Comparison of ENCODE assay signal across 8 cellular contexts in genomic region chr1:25550155-25550506, GRCh38. TPM values are rescaled to one million over a fixed set of nuclear protein-coding genes. Genes with fewer than 3 reads are reported as not detected.
DNase-seq lines count a peak whose midpoint lies in the region; ATAC-seq, FAIRE-seq and TF ChIP-seq lines count a peak whose summit lies in the region.

No MANE protein-coding gene starts in this region.

- BruUV-seq in PC-9 (replicated peaks; lab: Mats Ljungman, UMichigan): no TSS peak

- no peak for TF ChIP-seq POLR2A in H1 (IDR thresholded peaks at IDR 0.05; ENCODE audit: control extremely low read depth in 1 of 2, low read depth in 2 of 2, low read length in 2 of 2)

- peak overlapping the region; percentile 52; the same call in 1 of the 2 replicates for H2BK5ac ChIP-seq in H1 (ENCODE audit: low read depth, low read length)

- FAIRE-seq in H1 (lab: Jason Lieb, UNC): no peak

- no peak overlapping the region for H2BK12ac ChIP-seq in H1 (ENCODE audit: low read depth, low read length)

- H3K14ac ChIP-seq in H1 (ENCODE audit: insufficient read length): no peak overlapping the region

- no peak overlapping the region for H3K9ac ChIP-seq in GM23248
- H3K9ac ChIP-seq in H1 (replicated peaks in 1 of 4; ENCODE audit: extremely low read depth in 1 of 4, low read depth in 3 of 4, low read length in 3 of 4): no peak overlapping the region

- intact Hi-C loops in PC-9 (cut with micrococcal nuclease; ENCODE audit: unreplicated experiment): no loop called here

- H2BK15ac ChIP-seq in H1 (ENCODE audit: low read length): no peak overlapping the region

- H2AFZ ChIP-seq in GM23248 (no peak overlapping the region), PC-9 (no peak overlapping the region), H1 (ENCODE audit: low read length) (no peak overlapping the region)

- H2BK20ac ChIP-seq in H1 (ENCODE audit: low read length): no peak overlapping the region

- POLR2A ChIA-PET in PC-9 (lab: Charles Lee; ENCODE audit: unreplicated experiment) (interaction anchor here (0.7 kb wide), 1 partner anchor 310 kb away, joined by 3 read pairs; no protein-coding TSS in a partner anchor), H1 (lab: Charles Lee; ENCODE audit: partially characterized antibody) (no interaction called here)

- H3K18ac ChIP-seq in H1 (ENCODE audit: extremely low read depth, low read length): no peak overlapping the region

- H3K56ac ChIP-seq in H1 (replicated peaks; ENCODE audit: insufficient read length, low read depth, low read length): no peak overlapping the region

- H3K4me1 ChIP-seq in GM23248 (ENCODE audit: insufficient read depth): peaks cover 15% of the 10 kb centered on the region
- peaks cover 35% of the 10 kb centered on the region for H3K4me1 ChIP-seq in PC-9 (replicated peaks; ENCODE audit: insufficient read depth)
- no peaks in the 10 kb centered on the region; a peak in 1 of 7 replicates for H3K4me1 ChIP-seq in H1 (replicated peaks in 1 of 4; ENCODE audit: control insufficient read depth in 3 of 4, insufficient read depth in 4 of 4, low read length in 3 of 4)

- H2AK5ac ChIP-seq in H1 (ENCODE audit: low read depth, low read length): no peak overlapping the region

- WGBS in GM23248 (ENCODE audit: low coverage in 1 of 2, low lambda C conversion rate in 2 of 2, missing lambda C conversion rate in 2 of 2), 2 experiments: 67 to 71% methylated on average over 2 of the region's 2 CpGs
- 96% methylated on average over 2 of the region's 2 CpGs; no CpG with 5 or more reads in 1 of the 2 experiments for WGBS in H1 (ENCODE audit: extremely low coverage in 1 of 2, insufficient coverage in 1 of 2, insufficient read length in 1 of 2, insufficient replicate concordance in 2 of 2, low coverage in 1 of 2, low lambda C conversion rate in 2 of 2, missing lambda C conversion rate in 1 of 2), 2 experiments

- H4K91ac ChIP-seq in H1 (replicated peaks; ENCODE audit: insufficient read length, low read length): no peak overlapping the region

- no peaks in the 10 kb centered on the region; the same call in 1 of the 2 replicates for H3K23me2 ChIP-seq in H1 (ENCODE audit: low read depth, low read length)

- H3F3A ChIP-seq in GM23248 (ENCODE audit: insufficient read depth) (no peaks in the 10 kb centered on the region), PC-9 (ENCODE audit: insufficient read depth, low read depth) (no peaks in the 10 kb centered on the region)

- peak; percentile 54 for DNase-seq in GM23248
- no peak for DNase-seq in PC-9
- no peak for DNase-seq in H1 (ENCODE audit: low read depth in 1 of 2, low spot score in 2 of 2)
- DNase-seq in NCI-H1436 (lab: John Stamatoyannopoulos, UW): no peak
- no peak for DNase-seq in activated gamma-delta T cell treated with Interleukin-2 at 50 U/mL for 16 hours
- DNase-seq in NCI-H748 treated with DMSO at 0.1 percent for 48 hours (lab: John Stamatoyannopoulos, UW): no peak

- in situ Hi-C loops in GM23248 (cut with MboI): no loop called here

- H3K27ac ChIP-seq in GM23248 (no peak overlapping the region), PC-9 (peak overlapping the region; percentile 59), H1 (ENCODE audit: low read depth, low read length) (no peak overlapping the region), skin epidermis (peak overlapping the region in 12 of 21 experiments; percentile 21 to 84 (median 44))

- H3K27me3 ChIP-seq in GM23248 (replicated peaks; ENCODE audit: insufficient read depth): no peaks in the 10 kb centered on the region
- no peaks in the 10 kb centered on the region for H3K27me3 ChIP-seq in PC-9 (ENCODE audit: insufficient read depth, low read depth)
- no peaks in the 10 kb centered on the region for H3K27me3 ChIP-seq in H1 (replicated peaks in 1 of 4; ENCODE audit: control insufficient read depth in 3 of 4, extremely low read depth in 1 of 4, insufficient read depth in 3 of 4, low read length in 3 of 4)

- no peak for TF ChIP-seq EP300 in H1 (IDR thresholded peaks at IDR 0.05; ENCODE audit: borderline replicate concordance in 1 of 2, low read depth in 2 of 2, low read length in 2 of 2)

- H3K4ac ChIP-seq in H1 (replicated peaks; ENCODE audit: insufficient read length, low read depth, low read length): no peak overlapping the region

- H4K5ac ChIP-seq in H1 (ENCODE audit: insufficient read length, low read depth, low read length): no peak overlapping the region

- H3K4me3 ChIP-seq in GM23248 (no peak overlapping the region), PC-9 (no peak overlapping the region), H1 (ENCODE audit: extremely low read depth in 1 of 4, insufficient read depth in 2 of 4, low read depth in 3 of 4, low read length in 4 of 4) (no peak overlapping the region), skin epidermis (no peak overlapping the region)

- no peak overlapping the region for H4K8ac ChIP-seq in H1 (ENCODE audit: extremely low read depth, insufficient read depth, low read length)

- H3K79me2 ChIP-seq in GM23248 (ENCODE audit: insufficient read depth): peaks cover 50% of the 10 kb centered on the region
- peaks cover 52% of the 10 kb centered on the region for H3K79me2 ChIP-seq in PC-9 (ENCODE audit: low read depth)
- H3K79me2 ChIP-seq in H1 (ENCODE audit: control insufficient read depth in 1 of 2, insufficient read depth in 2 of 2, low read length in 2 of 2): 0 out of 4 replicates have a peak, but pooled peaks cover 0 to 5% of the 10 kb centered on the region in 2 experiments

- TF ChIP-seq RAD21 in H1 (IDR thresholded peaks at IDR 0.05 in 1 of 2, conservative IDR thresholded peaks at IDR 0.05 in 1 of 2; ENCODE audit: low read depth in 2 of 2, low read length in 2 of 2): no peak

- H3K9me3 ChIP-seq in GM23248 (ENCODE audit: low read depth): no peaks in the 10 kb centered on the region
- no peaks in the 10 kb centered on the region for H3K9me3 ChIP-seq in PC-9 (ENCODE audit: insufficient read depth, low read depth)
- H3K9me3 ChIP-seq in H1 (ENCODE audit: insufficient read depth in 2 of 2, low read depth in 1 of 2, low read length in 1 of 2): no peaks in the 10 kb centered on the region

- no peak for ATAC-seq in GM18909 (IDR thresholded peaks at IDR 0.05; ENCODE audit: poor library complexity, unreplicated experiment)

- H3K36me3 ChIP-seq in GM23248 (ENCODE audit: low read depth) (no peaks in the 10 kb centered on the region), PC-9 (ENCODE audit: low read depth) (no peaks in the 10 kb centered on the region), H1 (ENCODE audit: control insufficient read depth in 2 of 4, insufficient read depth in 4 of 4, low read length in 3 of 4) (no peaks in the 10 kb centered on the region)

- TF ChIP-seq CTCF in PC-9 (conservative IDR thresholded peaks at IDR 0.05) (no peak), H1 (IDR thresholded peaks at IDR 0.05; ENCODE audit: control extremely low read depth in 1 of 3, insufficient read depth in 1 of 3, low read depth in 1 of 3, low read length in 3 of 3) (no peak)

- peaks cover 10% of the 10 kb centered on the region for H3K79me1 ChIP-seq in H1 (ENCODE audit: low read depth, low read length)

- H3K9me2 ChIP-seq in GM23248 (ENCODE audit: insufficient read depth) (no peaks in the 10 kb centered on the region), PC-9 (ENCODE audit: insufficient read depth) (no peaks in the 10 kb centered on the region)

- H2BK120ac ChIP-seq in H1 (replicated peaks; ENCODE audit: low read depth, low read length): no peak overlapping the region

- H3K23ac ChIP-seq in H1 (ENCODE audit: insufficient read length): no peak overlapping the region

- no peaks in the 10 kb centered on the region for H4K20me1 ChIP-seq in GM23248 (ENCODE audit: insufficient read depth)
- no peaks in the 10 kb centered on the region for H4K20me1 ChIP-seq in PC-9 (ENCODE audit: insufficient read depth)
- H4K20me1 ChIP-seq in H1 (replicated peaks in 1 of 2; ENCODE audit: control insufficient read depth in 1 of 2, insufficient read depth in 2 of 2, low read length in 2 of 2): peaks cover 3% of the 10 kb centered on the region in 2 experiments

- no peak overlapping the region for H3K4me2 ChIP-seq in GM23248 (ENCODE audit: unreplicated experiment)
- H3K4me2 ChIP-seq in PC-9: peak overlapping the region; percentile 36; the same call in 1 of the 2 replicates
- H3K4me2 ChIP-seq in H1 (ENCODE audit: insufficient read depth in 1 of 2, low read depth in 2 of 2, low read length in 2 of 2): no peak overlapping the region

- CTCF ChIA-PET in PC-9 (lab: Charles Lee): no interaction called here
- CTCF ChIA-PET in H1 (lab: Charles Lee; ENCODE audit: partially characterized antibody): interaction anchor here (0.6 to 7.7 kb wide), 9 partner anchors 16 to 343 kb away, joined by 3 to 34 read pairs (median 5); no protein-coding TSS in a partner anchor

TF ChIP-seq in H1, 55 proteins besides CTCF, POLR2A, EP300 and RAD21 (continues in another document):
- TF ChIP-seq SIX5 (IDR thresholded peaks at IDR 0.05; ENCODE audit: low read depth, low read length): no peak
- TF ChIP-seq POU5F1 (IDR thresholded peaks at IDR 0.05; ENCODE audit: low read depth, low read length): no peak
- no peak for TF ChIP-seq CBX5 (IDR thresholded peaks at IDR 0.05; ENCODE audit: low read depth, low read length)
- TF ChIP-seq KDM5A (IDR thresholded peaks at IDR 0.05; ENCODE audit: low read length): no peak
- TF ChIP-seq MAFK (IDR thresholded peaks at IDR 0.05; ENCODE audit: low read depth, low read length): no peak
- TF ChIP-seq HDAC6 (IDR thresholded peaks at IDR 0.05; ENCODE audit: low read depth, low read length): no peak
- TF ChIP-seq CREB1 (IDR thresholded peaks at IDR 0.05): no peak
- TF ChIP-seq NRF1 (IDR thresholded peaks at IDR 0.05; ENCODE audit: low read depth, low read length): no peak
- TF ChIP-seq POLR2AphosphoS5 (IDR thresholded peaks at IDR 0.05; ENCODE audit: low read depth, low read length): no peak

RNA-seq across cellular contexts. Expression of gene LDLRAP1, which starts 6.7 kb away (rescaled TPM):
- 22.5 and 23.6 TPM in 2 replicates for total RNA-seq in GM23248 (2014; rRNA removed; shearing (Covaris generic))
- polyA plus RNA-seq in GM23248 (2016; fragmentation: Nextera tagmentation; extraction: Ambion mirVana): 26.9 and 29.5 TPM in 2 replicates
- total RNA-seq in PC-9 (2021): 24.7 and 29.2 TPM in 2 replicates
- total RNA-seq in H1 (2021; fragmentation: NEBNext Ultra II Directional; extraction: Animal tissue kit (Norgen Biotek cat#: 25700)): 12.8 and 14.0 TPM in 2 replicates
- polyA plus RNA-seq in H1 (2011; rRNA removed): 13.2 and 16.3 TPM in 2 replicates
- 10.4 TPM for polyA plus RNA-seq in H1 (2011; cell fraction: cytosol; rRNA removed)
- 16.7 TPM for polyA plus RNA-seq in H1 (2011; cell fraction: nucleus; rRNA removed)
- 9.3 to 13.5 TPM (median 11.9 TPM) in 4 replicates for polyA plus RNA-seq in H1 (2012, experiment 1 of 2)
- 13.0 TPM for polyA plus RNA-seq in H1 (2012, experiment 2 of 2)
- 9.4 TPM for polyA plus RNA-seq in H1 (2013, experiment 1 of 2)
- polyA plus RNA-seq in H1 (2013, experiment 2 of 2): 9.6 TPM
- polyA minus RNA-seq in H1 (2011; rRNA and poly(A)+ RNA removed): 9.7 and 11.7 TPM in 2 replicates
- polyA minus RNA-seq in H1 (2011; cell fraction: cytosol; rRNA and poly(A)+ RNA removed): 8.3 TPM
- polyA minus RNA-seq in H1 (2011; cell fraction: nucleus; rRNA and poly(A)+ RNA removed): 9.7 TPM

Comparison
In these comparisons a context has a peak if more than half of its experiments do, and no peak if none do; other contexts are left out.
1. H3K27ac ChIP-seq: peak in PC-9 (single experiment) and skin epidermis (12 of 21); none in GM23248 (single experiment) and H1 (single experiment).